1 cellular context compared by ENCODE assay signal in the genomic region with DNA sequence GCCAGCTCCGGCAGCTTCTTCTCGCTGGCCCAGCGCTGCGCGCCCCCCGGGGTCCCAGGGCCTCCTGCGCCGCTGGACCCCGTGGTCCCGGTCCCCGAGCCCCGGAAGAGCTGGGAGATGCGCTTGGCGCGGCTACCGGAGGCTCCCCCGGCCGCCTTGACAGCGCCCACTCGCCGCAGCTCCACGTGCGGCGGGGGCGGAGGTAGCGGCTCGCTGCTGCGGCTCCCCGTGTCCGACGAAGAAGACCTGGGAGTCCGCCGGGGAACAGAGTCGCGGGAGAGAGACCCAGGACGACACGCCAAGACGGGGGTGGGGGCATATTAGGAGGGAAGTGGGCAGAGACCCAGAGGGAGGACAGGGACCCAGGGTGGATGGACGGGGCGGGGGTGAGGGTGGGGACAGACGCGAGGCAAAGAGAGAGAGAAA.
A peak's percentile ranks its signal among the peaks of the same experiment; 100 is the strongest.
TF ChIP-seq lines count a peak whose summit lies in the region.

No MANE protein-coding gene starts in this region.

TF ChIP-seq in GM12878, 131 proteins besides CTCF, POLR2A, EP300 and RAD21:
- TF ChIP-seq SUZ12 (IDR thresholded peaks at IDR 0.05; ENCODE audit: unreplicated experiment) (peak; percentile 46), EGR1 (IDR thresholded peaks at IDR 0.05; ENCODE audit: borderline replicate concordance in 1 of 2, low read depth in 2 of 2, low read length in 2 of 2) (peak in 1 of 2 experiments; percentile 63; a peak in 1 of 3 replicates), ZBTB11 (CRISPR knock-in tag; IDR thresholded peaks at IDR 0.05) (no peak), ZNF207 (IDR thresholded peaks at IDR 0.05; ENCODE audit: borderline replicate concordance) (no peak)
TF ChIP-seq in GM12878: peak in this region for 2.
